In the genomic region with DNA sequence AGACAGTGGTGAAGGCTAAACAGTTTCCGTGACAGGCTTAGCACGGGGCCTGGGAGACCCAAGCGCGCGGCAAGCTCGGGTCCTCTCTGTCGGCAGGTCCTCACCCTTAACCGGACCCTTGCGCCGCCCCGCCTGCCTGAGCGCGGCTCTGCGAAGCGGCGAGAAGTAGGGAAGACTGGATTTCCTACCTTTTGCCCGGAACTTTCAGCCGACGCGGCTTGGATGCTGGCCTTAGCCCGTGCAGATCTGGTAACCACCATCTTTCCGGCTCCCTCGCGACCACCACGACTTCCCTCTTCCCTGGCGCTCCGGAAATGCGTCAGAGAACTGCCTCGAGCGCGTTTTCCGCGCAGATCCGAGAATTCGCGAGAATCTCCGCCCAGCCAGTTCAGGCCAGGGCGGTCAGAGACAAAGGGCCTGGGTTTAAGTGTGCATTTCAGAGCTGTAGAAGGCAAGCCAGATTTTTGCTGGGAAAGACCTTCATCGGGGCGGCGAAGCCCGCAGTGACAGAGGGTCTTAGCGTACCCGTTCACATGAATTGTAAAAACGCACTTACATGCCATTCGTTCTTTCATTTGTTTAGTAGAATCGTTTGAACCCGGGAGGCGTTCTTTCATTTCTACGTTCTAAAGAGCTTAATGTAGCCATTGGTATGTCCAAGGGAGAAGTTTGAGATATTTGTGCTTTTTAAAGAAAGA, we compare ENCODE assay signal across 1 cellular context.
TF ChIP-seq lines count a peak whose summit lies in the region.

A gene with protein sequence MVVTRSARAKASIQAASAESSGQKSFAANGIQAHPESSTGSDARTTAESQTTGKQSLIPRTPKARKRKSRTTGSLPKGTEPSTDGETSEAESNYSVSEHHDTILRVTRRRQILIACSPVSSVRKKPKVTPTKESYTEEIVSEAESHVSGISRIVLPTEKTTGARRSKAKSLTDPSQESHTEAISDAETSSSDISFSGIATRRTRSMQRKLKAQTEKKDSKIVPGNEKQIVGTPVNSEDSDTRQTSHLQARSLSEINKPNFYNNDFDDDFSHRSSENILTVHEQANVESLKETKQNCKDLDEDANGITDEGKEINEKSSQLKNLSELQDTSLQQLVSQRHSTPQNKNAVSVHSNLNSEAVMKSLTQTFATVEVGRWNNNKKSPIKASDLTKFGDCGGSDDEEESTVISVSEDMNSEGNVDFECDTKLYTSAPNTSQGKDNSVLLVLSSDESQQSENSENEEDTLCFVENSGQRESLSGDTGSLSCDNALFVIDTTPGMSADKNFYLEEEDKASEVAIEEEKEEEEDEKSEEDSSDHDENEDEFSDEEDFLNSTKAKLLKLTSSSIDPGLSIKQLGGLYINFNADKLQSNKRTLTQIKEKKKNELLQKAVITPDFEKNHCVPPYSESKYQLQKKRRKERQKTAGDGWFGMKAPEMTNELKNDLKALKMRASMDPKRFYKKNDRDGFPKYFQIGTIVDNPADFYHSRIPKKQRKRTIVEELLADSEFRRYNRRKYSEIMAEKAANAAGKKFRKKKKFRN (minus strand): TSS at position 318 of the 698 bp plus-strand sequence. CDS start 58 bp downstream, at position 260.

TF ChIP-seq in HepG2, 621 proteins besides CTCF, POLR2A, EP300 and RAD21 (continued from another document and continues in another):
- TF ChIP-seq, protein P1, sequence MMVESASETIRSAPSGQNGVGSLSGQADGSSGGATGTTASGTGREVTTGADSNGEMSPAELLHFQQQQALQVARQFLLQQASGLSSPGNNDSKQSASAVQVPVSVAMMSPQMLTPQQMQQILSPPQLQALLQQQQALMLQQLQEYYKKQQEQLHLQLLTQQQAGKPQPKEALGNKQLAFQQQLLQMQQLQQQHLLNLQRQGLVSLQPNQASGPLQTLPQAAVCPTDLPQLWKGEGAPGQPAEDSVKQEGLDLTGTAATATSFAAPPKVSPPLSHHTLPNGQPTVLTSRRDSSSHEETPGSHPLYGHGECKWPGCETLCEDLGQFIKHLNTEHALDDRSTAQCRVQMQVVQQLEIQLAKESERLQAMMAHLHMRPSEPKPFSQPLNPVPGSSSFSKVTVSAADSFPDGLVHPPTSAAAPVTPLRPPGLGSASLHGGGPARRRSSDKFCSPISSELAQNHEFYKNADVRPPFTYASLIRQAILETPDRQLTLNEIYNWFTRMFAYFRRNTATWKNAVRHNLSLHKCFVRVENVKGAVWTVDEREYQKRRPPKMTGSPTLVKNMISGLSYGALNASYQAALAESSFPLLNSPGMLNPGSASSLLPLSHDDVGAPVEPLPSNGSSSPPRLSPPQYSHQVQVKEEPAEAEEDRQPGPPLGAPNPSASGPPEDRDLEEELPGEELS (CRISPR knock-in tag; IDR thresholded peaks at IDR 0.05): no peak; the same call in 1 of the 2 replicates
- TF ChIP-seq SYNCRIP (IDR thresholded peaks at IDR 0.05; ENCODE audit: insufficient read depth, low read depth, low read length) (no peak), ZNF556 (CRISPR knock-in tag; IDR thresholded peaks at IDR 0.05; ENCODE audit: borderline replicate concordance) (peak; percentile 82), ZNF121 (CRISPR knock-in tag; IDR thresholded peaks at IDR 0.05) (no peak), ATF1 (CRISPR knock-in tag; IDR thresholded peaks at IDR 0.05) (peak; percentile 99), KAT8 (CRISPR knock-in tag; IDR thresholded peaks at IDR 0.05) (peak; percentile 99), NCOA1 (CRISPR knock-in tag; IDR thresholded peaks at IDR 0.05) (no peak), GATAD2A (CRISPR knock-in tag; IDR thresholded peaks at IDR 0.05) (0 out of 2 replicates have a peak, but pooled peaks have one; percentile 37), ZNF629 (CRISPR knock-in tag; conservative IDR thresholded peaks at IDR 0.05) (no peak; the same call in 1 of the 2 replicates), ZKSCAN1 (IDR thresholded peaks at IDR 0.05; ENCODE audit: low read length) (no peak), HNRNPH1 (optimal IDR thresholded peaks at IDR 0.05; ENCODE audit: low read depth, low read length) (no peak), NR2F1 (CRISPR knock-in tag; IDR thresholded peaks at IDR 0.05) (no peak), ZNF34 (CRISPR knock-in tag; IDR thresholded peaks at IDR 0.05; ENCODE audit: borderline replicate concordance) (0 out of 2 replicates have a peak, but pooled peaks have one; percentile 62), IKZF1 (IDR thresholded peaks at IDR 0.05) (no peak), AGO2 (optimal IDR thresholded peaks at IDR 0.05; ENCODE audit: low read depth, low read length) (peak; percentile 63), ZNF619 (CRISPR knock-in tag; IDR thresholded peaks at IDR 0.05) (0 out of 2 replicates have a peak, but pooled peaks have one; percentile 52), ZNF383 (CRISPR knock-in tag; IDR thresholded peaks at IDR 0.05; ENCODE audit: borderline replicate concordance) (no peak), ZSCAN9 (CRISPR knock-in tag; IDR thresholded peaks at IDR 0.05; ENCODE audit: borderline replicate concordance) (peak; percentile 73), FOXJ3 (CRISPR knock-in tag; IDR thresholded peaks at IDR 0.05; ENCODE audit: borderline replicate concordance) (peak; percentile 43; the same call in 1 of the 2 replicates), ZNF225 (CRISPR knock-in tag; IDR thresholded peaks at IDR 0.05) (no peak), SIN3A (IDR thresholded peaks at IDR 0.05; ENCODE audit: borderline replicate concordance, low read depth, low read length) (peak; percentile 87), PRMT3 (CRISPR knock-in tag; IDR thresholded peaks at IDR 0.05; ENCODE audit: borderline replicate concordance, low read depth) (0 out of 2 replicates have a peak, but pooled peaks have one; percentile 44), NFKB2 (CRISPR knock-in tag; IDR thresholded peaks at IDR 0.05; ENCODE audit: borderline replicate concordance) (0 out of 2 replicates have a peak, but pooled peaks have one; percentile 71), MIER3 (CRISPR knock-in tag; IDR thresholded peaks at IDR 0.05; ENCODE audit: borderline replicate concordance) (peak; percentile 68; the same call in 1 of the 2 replicates), ZNF143 (CRISPR knock-in tag; IDR thresholded peaks at IDR 0.05) (0 out of 2 replicates have a peak, but pooled peaks have one; percentile 12), ATF7-NPFF (CRISPR knock-in tag; IDR thresholded peaks at IDR 0.05; ENCODE audit: low read depth) (0 out of 2 replicates have a peak, but pooled peaks have one; percentile 77), ZNF484 (CRISPR knock-in tag; IDR thresholded peaks at IDR 0.05; ENCODE audit: borderline replicate concordance, low read depth) (no peak), GABPA (IDR thresholded peaks at IDR 0.05; ENCODE audit: low read depth, low read length) (peak; percentile 84), GABPA (CRISPR knock-in tag; IDR thresholded peaks at IDR 0.05; ENCODE audit: low read depth) (peak; percentile 98), ARHGAP35 (CRISPR knock-in tag; IDR thresholded peaks at IDR 0.05; ENCODE audit: borderline replicate concordance) (no peak; the same call in 1 of the 2 replicates), SNAI1 (CRISPR knock-in tag; IDR thresholded peaks at IDR 0.05; ENCODE audit: borderline replicate concordance) (no peak), PHF8 (CRISPR knock-in tag; IDR thresholded peaks at IDR 0.05) (peak; percentile 97)
- TF ChIP-seq, protein P2, sequence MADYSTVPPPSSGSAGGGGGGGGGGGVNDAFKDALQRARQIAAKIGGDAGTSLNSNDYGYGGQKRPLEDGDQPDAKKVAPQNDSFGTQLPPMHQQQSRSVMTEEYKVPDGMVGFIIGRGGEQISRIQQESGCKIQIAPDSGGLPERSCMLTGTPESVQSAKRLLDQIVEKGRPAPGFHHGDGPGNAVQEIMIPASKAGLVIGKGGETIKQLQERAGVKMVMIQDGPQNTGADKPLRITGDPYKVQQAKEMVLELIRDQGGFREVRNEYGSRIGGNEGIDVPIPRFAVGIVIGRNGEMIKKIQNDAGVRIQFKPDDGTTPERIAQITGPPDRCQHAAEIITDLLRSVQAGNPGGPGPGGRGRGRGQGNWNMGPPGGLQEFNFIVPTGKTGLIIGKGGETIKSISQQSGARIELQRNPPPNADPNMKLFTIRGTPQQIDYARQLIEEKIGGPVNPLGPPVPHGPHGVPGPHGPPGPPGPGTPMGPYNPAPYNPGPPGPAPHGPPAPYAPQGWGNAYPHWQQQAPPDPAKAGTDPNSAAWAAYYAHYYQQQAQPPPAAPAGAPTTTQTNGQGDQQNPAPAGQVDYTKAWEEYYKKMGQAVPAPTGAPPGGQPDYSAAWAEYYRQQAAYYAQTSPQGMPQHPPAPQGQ (CRISPR knock-in tag; IDR thresholded peaks at IDR 0.05; ENCODE audit: borderline replicate concordance): 0 out of 2 replicates have a peak, but pooled peaks have one; percentile 78
- TF ChIP-seq, protein P3, sequence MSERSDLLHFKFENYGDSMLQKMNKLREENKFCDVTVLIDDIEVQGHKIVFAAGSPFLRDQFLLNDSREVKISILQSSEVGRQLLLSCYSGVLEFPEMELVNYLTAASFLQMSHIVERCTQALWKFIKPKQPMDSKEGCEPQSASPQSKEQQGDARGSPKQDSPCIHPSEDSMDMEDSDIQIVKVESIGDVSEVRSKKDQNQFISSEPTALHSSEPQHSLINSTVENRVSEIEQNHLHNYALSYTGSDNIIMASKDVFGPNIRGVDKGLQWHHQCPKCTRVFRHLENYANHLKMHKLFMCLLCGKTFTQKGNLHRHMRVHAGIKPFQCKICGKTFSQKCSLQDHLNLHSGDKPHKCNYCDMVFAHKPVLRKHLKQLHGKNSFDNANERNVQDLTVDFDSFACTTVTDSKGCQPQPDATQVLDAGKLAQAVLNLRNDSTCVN (CRISPR knock-in tag; IDR thresholded peaks at IDR 0.05; ENCODE audit: borderline replicate concordance): peak; percentile 65; the same call in 1 of the 2 replicates
- TF ChIP-seq, protein P4, sequence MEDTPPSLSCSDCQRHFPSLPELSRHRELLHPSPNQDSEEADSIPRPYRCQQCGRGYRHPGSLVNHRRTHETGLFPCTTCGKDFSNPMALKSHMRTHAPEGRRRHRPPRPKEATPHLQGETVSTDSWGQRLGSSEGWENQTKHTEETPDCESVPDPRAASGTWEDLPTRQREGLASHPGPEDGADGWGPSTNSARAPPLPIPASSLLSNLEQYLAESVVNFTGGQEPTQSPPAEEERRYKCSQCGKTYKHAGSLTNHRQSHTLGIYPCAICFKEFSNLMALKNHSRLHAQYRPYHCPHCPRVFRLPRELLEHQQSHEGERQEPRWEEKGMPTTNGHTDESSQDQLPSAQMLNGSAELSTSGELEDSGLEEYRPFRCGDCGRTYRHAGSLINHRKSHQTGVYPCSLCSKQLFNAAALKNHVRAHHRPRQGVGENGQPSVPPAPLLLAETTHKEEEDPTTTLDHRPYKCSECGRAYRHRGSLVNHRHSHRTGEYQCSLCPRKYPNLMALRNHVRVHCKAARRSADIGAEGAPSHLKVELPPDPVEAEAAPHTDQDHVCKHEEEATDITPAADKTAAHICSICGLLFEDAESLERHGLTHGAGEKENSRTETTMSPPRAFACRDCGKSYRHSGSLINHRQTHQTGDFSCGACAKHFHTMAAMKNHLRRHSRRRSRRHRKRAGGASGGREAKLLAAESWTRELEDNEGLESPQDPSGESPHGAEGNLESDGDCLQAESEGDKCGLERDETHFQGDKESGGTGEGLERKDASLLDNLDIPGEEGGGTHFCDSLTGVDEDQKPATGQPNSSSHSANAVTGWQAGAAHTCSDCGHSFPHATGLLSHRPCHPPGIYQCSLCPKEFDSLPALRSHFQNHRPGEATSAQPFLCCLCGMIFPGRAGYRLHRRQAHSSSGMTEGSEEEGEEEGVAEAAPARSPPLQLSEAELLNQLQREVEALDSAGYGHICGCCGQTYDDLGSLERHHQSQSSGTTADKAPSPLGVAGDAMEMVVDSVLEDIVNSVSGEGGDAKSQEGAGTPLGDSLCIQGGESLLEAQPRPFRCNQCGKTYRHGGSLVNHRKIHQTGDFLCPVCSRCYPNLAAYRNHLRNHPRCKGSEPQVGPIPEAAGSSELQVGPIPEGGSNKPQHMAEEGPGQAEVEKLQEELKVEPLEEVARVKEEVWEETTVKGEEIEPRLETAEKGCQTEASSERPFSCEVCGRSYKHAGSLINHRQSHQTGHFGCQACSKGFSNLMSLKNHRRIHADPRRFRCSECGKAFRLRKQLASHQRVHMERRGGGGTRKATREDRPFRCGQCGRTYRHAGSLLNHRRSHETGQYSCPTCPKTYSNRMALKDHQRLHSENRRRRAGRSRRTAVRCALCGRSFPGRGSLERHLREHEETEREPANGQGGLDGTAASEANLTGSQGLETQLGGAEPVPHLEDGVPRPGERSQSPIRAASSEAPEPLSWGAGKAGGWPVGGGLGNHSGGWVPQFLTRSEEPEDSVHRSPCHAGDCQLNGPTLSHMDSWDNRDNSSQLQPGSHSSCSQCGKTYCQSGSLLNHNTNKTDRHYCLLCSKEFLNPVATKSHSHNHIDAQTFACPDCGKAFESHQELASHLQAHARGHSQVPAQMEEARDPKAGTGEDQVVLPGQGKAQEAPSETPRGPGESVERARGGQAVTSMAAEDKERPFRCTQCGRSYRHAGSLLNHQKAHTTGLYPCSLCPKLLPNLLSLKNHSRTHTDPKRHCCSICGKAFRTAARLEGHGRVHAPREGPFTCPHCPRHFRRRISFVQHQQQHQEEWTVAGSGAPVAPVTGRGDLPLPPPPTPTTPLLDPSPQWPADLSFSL (CRISPR knock-in tag; IDR thresholded peaks at IDR 0.05): no peak
- TF ChIP-seq, protein P5, sequence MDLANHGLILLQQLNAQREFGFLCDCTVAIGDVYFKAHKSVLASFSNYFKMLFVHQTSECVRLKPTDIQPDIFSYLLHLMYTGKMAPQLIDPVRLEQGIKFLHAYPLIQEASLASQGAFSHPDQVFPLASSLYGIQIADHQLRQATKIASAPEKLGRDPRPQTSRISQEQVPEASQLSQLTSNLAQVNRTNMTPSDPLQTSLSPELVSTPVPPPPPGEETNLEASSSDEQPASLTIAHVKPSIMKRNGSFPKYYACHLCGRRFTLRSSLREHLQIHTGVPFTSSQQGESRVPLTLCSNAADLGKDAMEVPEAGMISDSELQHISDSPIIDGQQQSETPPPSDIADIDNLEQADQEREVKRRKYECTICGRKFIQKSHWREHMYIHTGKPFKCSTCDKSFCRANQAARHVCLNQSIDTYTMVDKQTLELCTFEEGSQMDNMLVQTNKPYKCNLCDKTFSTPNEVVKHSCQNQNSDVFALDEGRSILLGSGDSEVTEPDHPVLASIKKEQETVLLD (CRISPR knock-in tag; IDR thresholded peaks at IDR 0.05; ENCODE audit: low read depth): no peak
- TF ChIP-seq, protein P6, sequence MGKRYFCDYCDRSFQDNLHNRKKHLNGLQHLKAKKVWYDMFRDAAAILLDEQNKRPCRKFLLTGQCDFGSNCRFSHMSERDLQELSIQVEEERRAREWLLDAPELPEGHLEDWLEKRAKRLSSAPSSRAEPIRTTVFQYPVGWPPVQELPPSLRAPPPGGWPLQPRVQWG (CRISPR knock-in tag; IDR thresholded peaks at IDR 0.05; ENCODE audit: borderline replicate concordance, low read depth): no peak
- TF ChIP-seq, protein P7, sequence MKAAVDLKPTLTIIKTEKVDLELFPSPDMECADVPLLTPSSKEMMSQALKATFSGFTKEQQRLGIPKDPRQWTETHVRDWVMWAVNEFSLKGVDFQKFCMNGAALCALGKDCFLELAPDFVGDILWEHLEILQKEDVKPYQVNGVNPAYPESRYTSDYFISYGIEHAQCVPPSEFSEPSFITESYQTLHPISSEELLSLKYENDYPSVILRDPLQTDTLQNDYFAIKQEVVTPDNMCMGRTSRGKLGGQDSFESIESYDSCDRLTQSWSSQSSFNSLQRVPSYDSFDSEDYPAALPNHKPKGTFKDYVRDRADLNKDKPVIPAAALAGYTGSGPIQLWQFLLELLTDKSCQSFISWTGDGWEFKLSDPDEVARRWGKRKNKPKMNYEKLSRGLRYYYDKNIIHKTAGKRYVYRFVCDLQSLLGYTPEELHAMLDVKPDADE (CRISPR knock-in tag; IDR thresholded peaks at IDR 0.05): no peak
- TF ChIP-seq, protein P8, sequence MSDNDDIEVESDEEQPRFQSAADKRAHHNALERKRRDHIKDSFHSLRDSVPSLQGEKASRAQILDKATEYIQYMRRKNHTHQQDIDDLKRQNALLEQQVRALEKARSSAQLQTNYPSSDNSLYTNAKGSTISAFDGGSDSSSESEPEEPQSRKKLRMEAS (IDR thresholded peaks at IDR 0.05): peak; percentile 89
